ENCODE assay signal across 13 cellular contexts in genomic region chr6:116090251-116090650, GRCh38. TPM values are rescaled to one million over a fixed set of nuclear protein-coding genes. Genes with fewer than 3 reads are reported as not detected.
A peak's percentile ranks its signal among the peaks of the same experiment; 100 is the strongest.
DNase-seq lines count a peak whose midpoint lies in the region; ATAC-seq, FAIRE-seq and TF ChIP-seq lines count a peak whose summit lies in the region.
"Had no signal": no experiment of that assay in that cellular context is flagged by ENCODE, and none has a peak within 500 bp of the region (broad histone marks: within the 10 kb centered on the region; RNA-seq: fewer than 3 reads in every experiment).

No MANE protein-coding gene starts in this region.

- DNase-seq in GM10248 (ENCODE audit: extremely low spot score): peak; percentile 27
- no peak for DNase-seq in GM19239 (ENCODE audit: insufficient read length, low spot score)
- no peak for DNase-seq in NCI-H1092 treated with DMSO at 0.1 percent for 48 hours (lab: John Stamatoyannopoulos, UW)
- no peak for DNase-seq in Peyer's patch
- DNase-seq in superior temporal gyrus (ENCODE audit: extremely low spot score): no peak
- DNase-seq in G401 (ENCODE audit: low spot score): no peak
- DNase-seq: activated naive CD4-positive, alpha-beta T cell treated with anti-CD3 and anti-CD28 coated beads for 36 hours; NCI-H1105; T1000 had no signal

- POLR2A ChIA-PET in GM10248 (lab: Yijun Ruan, JAX): no interaction called here

- peak; percentile 71 for FAIRE-seq in GM19239 (lab: Jason Lieb, UNC)

- CTCF ChIA-PET in GM10248 (lab: Yijun Ruan, JAX): interaction anchor here (2.0 kb wide), 1 partner anchor 11 kb away, joined by 7 read pairs; the partner anchor contains the start of gene NT5DC1

- no peak overlapping the region for H3K4me3 ChIP-seq in Peyer's patch

- peak; percentile 61 for ATAC-seq in HG02763 (IDR thresholded peaks at IDR 0.05; ENCODE audit: unreplicated experiment)
- peak; percentile 73 for ATAC-seq in HG03469 (IDR thresholded peaks at IDR 0.05; ENCODE audit: unreplicated experiment)

- H3K4me1 ChIP-seq in Peyer's patch: no peaks in the 10 kb centered on the region

- no peak for TF ChIP-seq POLR2A in Peyer's patch (IDR thresholded peaks at IDR 0.05)

- H3K36me3 ChIP-seq in Peyer's patch: no peaks in the 10 kb centered on the region

- H3K27me3 ChIP-seq in Peyer's patch: no peaks in the 10 kb centered on the region

- H3K9me3 ChIP-seq in Peyer's patch: no peaks in the 10 kb centered on the region

- TF ChIP-seq CTCF in GM10248 (IDR thresholded peaks at IDR 0.05; ENCODE audit: control extremely low read depth, extremely low read depth, low read depth, missing control alignments) (no peak), Peyer's patch (IDR thresholded peaks at IDR 0.05) (no peak)

- in situ Hi-C loops in G401 (cut with HindIII; ENCODE audit: low sequenced_read_pairs): no loop called here

- no peak overlapping the region for H3K27ac ChIP-seq in Peyer's patch

RNA-seq across cellular contexts. Expression of gene NT5DC1, which starts 10.4 kb away (rescaled TPM):
- 10 to 100 TPM in 3 of 4 donors, 1 to 10 TPM in 1; 5.0 to 34.5 (median 21.0) TPM for total RNA-seq in Peyer's patch
- 8.4 and 13.5 TPM in 2 replicates for total RNA-seq in G401 (2014; rRNA removed; shearing (Covaris generic))

RNA-seq across cellular contexts. Expression of gene FRK, which starts 29.6 kb away (rescaled TPM):
- 10 to 100 TPM in 3 of 4 donors, 1 to 10 TPM in 1; 7.4 to 54.3 (median 31.2) TPM for total RNA-seq in Peyer's patch
- 0.14 TPM in 1 of 2 replicates, not detected in the other for total RNA-seq in G401 (2014; rRNA removed; shearing (Covaris generic))
- total RNA-seq: activated naive CD4-positive, alpha-beta T cell treated with anti-CD3 and anti-CD28 coated beads for 36 hours; mononuclear cell had no signal

RNA-seq across cellular contexts. Expression of gene COL10A1, which starts 35.7 kb away (rescaled TPM):
- not detected for total RNA-seq in Peyer's patch
- total RNA-seq in G401 (2014; rRNA removed; shearing (Covaris generic)): not detected in 2 replicates
- total RNA-seq: activated naive CD4-positive, alpha-beta T cell treated with anti-CD3 and anti-CD28 coated beads for 36 hours; OCI-LY7 had no signal
